In genomic region chr3:172072543-172072942, GRCh38 we compare ENCODE assay signal across 25 cellular contexts.
"Had no signal": no experiment of that assay in that cellular context is flagged by ENCODE, and none has a peak within 500 bp of the region (broad histone marks: within the 10 kb centered on the region; RNA-seq: fewer than 3 reads in every experiment).

No MANE protein-coding gene starts in this region.

- H3K4me3 Mint-ChIP-seq: activated CD4-positive, alpha-beta memory T cell treated with anti-CD3 and anti-CD28 coated beads, Interleukin-2, amount 10 ng/mL, durations not matched to agents 7 days and 5 days; activated CD4-positive, alpha-beta T cell treated with anti-CD3 and anti-CD28 coated beads for 36 hours; activated naive CD8-positive, alpha-beta T cell treated with anti-CD3 and anti-CD28 coated beads, Interleukin-2, amount 10 ng/mL, durations not matched to agents 7 days and 5 days had no signal

- H3K9ac ChIP-seq: SK-N-SH had no signal

- H3K36me3 ChIP-seq: adrenal gland, breast epithelium had no signal

- H3K27ac Mint-ChIP-seq: activated CD4-positive, alpha-beta memory T cell treated with anti-CD3 and anti-CD28 coated beads, Interleukin-2, amount 10 ng/mL, durations not matched to agents 7 days and 5 days; activated CD4-positive, alpha-beta T cell treated with anti-CD3 and anti-CD28 coated beads for 36 hours; activated naive CD8-positive, alpha-beta T cell treated with anti-CD3 and anti-CD28 coated beads, Interleukin-2, amount 10 ng/mL, durations not matched to agents 7 days and 5 days had no signal

- H3K27me3 ChIP-seq: adrenal gland, breast epithelium, SJCRH30 had no signal

- H3K9me3 Mint-ChIP-seq: activated CD4-positive, alpha-beta memory T cell treated with anti-CD3 and anti-CD28 coated beads, Interleukin-2, amount 10 ng/mL, durations not matched to agents 7 days and 5 days had no signal

- H3K27me3 Mint-ChIP-seq: activated CD4-positive, alpha-beta memory T cell treated with anti-CD3 and anti-CD28 coated beads, Interleukin-2, amount 10 ng/mL, durations not matched to agents 7 days and 5 days; activated CD4-positive, alpha-beta T cell treated with anti-CD3 and anti-CD28 coated beads for 36 hours; activated naive CD8-positive, alpha-beta T cell treated with anti-CD3 and anti-CD28 coated beads, Interleukin-2, amount 10 ng/mL, durations not matched to agents 7 days and 5 days had no signal

- ATAC-seq: activated CD4-positive, alpha-beta T cell treated with anti-CD3 and anti-CD28 coated beads for 36 hours; Panc1; Right ventricle myocardium inferior had no signal

- H3K4me1 ChIP-seq: breast epithelium had no signal

- H3K9me3 ChIP-seq: adrenal gland, breast epithelium, SJCRH30, SK-N-SH had no signal

- DNase-seq: activated CD4-positive, alpha-beta memory T cell treated with anti-CD3 and anti-CD28 coated beads, Interleukin-2, amount 10 ng/mL, durations not matched to agents 7 days and 5 days; activated CD4-positive, alpha-beta T cell treated with anti-CD3 and anti-CD28 coated beads for 36 hours; activated CD4-positive, alpha-beta T cell treated with anti-CD3 and anti-CD28 coated beads, Interleukin-2, amount 50 U/mL, for 1 hour; activated CD8-positive, alpha-beta memory T cell treated with anti-CD3 and anti-CD28 coated beads, Interleukin-2, amount 50 U/mL, for 4 hours; activated naive CD4-positive, alpha-beta T cell treated with anti-CD3 and anti-CD28 coated beads, Interleukin-2, amount 50 U/mL, for 16 hours; activated naive CD8-positive, alpha-beta T cell treated with anti-CD3 and anti-CD28 coated beads, Interleukin-2, amount 10 ng/mL, durations not matched to agents 7 days and 5 days; adrenal gland; anterior cingulate cortex; central memory CD4-positive, alpha-beta T cell; KG1; NCI-H1048; NCI-H187 treated with DMSO at 0.1 percent for 48 hours; NCI-H2171 treated with DMSO at 0.1 percent for 48 hours; NCI-H226; NCI-H526 treated with DMSO at 0.1 percent for 48 hours; NCI-H82; OCI-M1; RPMI8226; SJCRH30; SK-N-SH; T-helper 1 cell had no signal

- H3K4me3 ChIP-seq: adrenal gland, breast epithelium, SJCRH30 had no signal

- H3K4me1 Mint-ChIP-seq: activated CD4-positive, alpha-beta memory T cell treated with anti-CD3 and anti-CD28 coated beads, Interleukin-2, amount 10 ng/mL, durations not matched to agents 7 days and 5 days had no signal

- H3K27ac ChIP-seq: SJCRH30, VCaP had no signal
